In genomic region chr19:41426116-41426841, GRCh38 we compare ENCODE assay signal across 8 cellular contexts. TPM values are rescaled to one million over a fixed set of nuclear protein-coding genes. Genes with fewer than 3 reads are reported as not detected.
A peak's percentile ranks its signal among the peaks of the same experiment; 100 is the strongest.
DNase-seq lines count a peak whose midpoint lies in the region; ATAC-seq and TF ChIP-seq lines count a peak whose summit lies in the region.

No MANE protein-coding gene starts in this region.

- H3K4me1 ChIP-seq in skeletal muscle satellite cell (ENCODE audit: control insufficient read depth, insufficient read depth, low read length): peaks cover 13% of the 10 kb centered on the region

- H3K27me3 ChIP-seq in skeletal muscle satellite cell (ENCODE audit: control insufficient read depth, insufficient read depth, low read length): no peaks in the 10 kb centered on the region

- TF ChIP-seq CTCF in HFFc6 (IDR thresholded peaks at IDR 0.05): no peak
- no peak for TF ChIP-seq CTCF in brain (conservative IDR thresholded peaks at IDR 0.05)

- H3K4me1 Mint-ChIP-seq in HFFc6 (ENCODE audit: low read depth) (peaks cover 28% of the 10 kb centered on the region), brain (peaks cover 20% of the 10 kb centered on the region), immature natural killer cell (peaks cover 33 to 35% of the 10 kb centered on the region in 2 donors)

- H3K27ac Mint-ChIP-seq in HFFc6 (no peak overlapping the region), brain (peak overlapping the region in 3 of 5 experiments; percentile 42 to 95 (median 72)), immature natural killer cell (peak overlapping the region in 4 of 6 donors; percentile 16 to 90 (median 53))

- no peak for ATAC-seq in GM21423 (IDR thresholded peaks at IDR 0.05; ENCODE audit: unreplicated experiment)
- no peak for ATAC-seq in GM18520 (IDR thresholded peaks at IDR 0.05; ENCODE audit: unreplicated experiment)

- peaks cover 11% of the 10 kb centered on the region for H3K36me3 ChIP-seq in skeletal muscle satellite cell (ENCODE audit: insufficient read depth, low read length)

- H3K4me3 ChIP-seq in skeletal muscle satellite cell (ENCODE audit: low read length): no peak overlapping the region

- H3K4me2 ChIP-seq in skeletal muscle satellite cell (ENCODE audit: low read length): peak overlapping the region; percentile 51

- H3K27me3 Mint-ChIP-seq in HFFc6 (ENCODE audit: insufficient read depth) (peaks cover 1% of the 10 kb centered on the region; the same call in 1 of the 2 replicates), brain (no peaks in the 10 kb centered on the region), immature natural killer cell (ENCODE audit: low read depth in 3 of 3) (peaks cover 4 to 10% (median 5%) of the 10 kb centered on the region in 3 donors)

- no peaks in the 10 kb centered on the region for H3K9me3 Mint-ChIP-seq in HFFc6
- no peaks in the 10 kb centered on the region for H3K9me3 Mint-ChIP-seq in brain
- no peaks in the 10 kb centered on the region for H3K9me3 Mint-ChIP-seq in immature natural killer cell

- no peaks in the 10 kb centered on the region for H3K9me3 ChIP-seq in skeletal muscle satellite cell (replicated peaks; ENCODE audit: low read length)

- no peak for DNase-seq in HFFc6
- DNase-seq in immature natural killer cell: no peak
- no peak for DNase-seq in epidermal melanocyte (ENCODE audit: insufficient read length, low spot score)
- DNase-seq in ureter (ENCODE audit: low spot score): no peak

- H3K9ac ChIP-seq in skeletal muscle satellite cell (ENCODE audit: low read depth, low read length): peak overlapping the region; percentile 65

- H3K4me3 Mint-ChIP-seq in HFFc6 (peak overlapping the region; percentile 80; the same call in 1 of the 2 replicates), brain (peak overlapping the region in 1 of 5 experiments; percentile 83), immature natural killer cell (peak overlapping the region; percentile 20 to 76 (median 21))

- H3K36me3 Mint-ChIP-seq in HFFc6 (ENCODE audit: low read depth): peaks cover 11% of the 10 kb centered on the region
- peaks cover 17% of the 10 kb centered on the region for H3K36me3 Mint-ChIP-seq in brain
- H3K36me3 Mint-ChIP-seq in immature natural killer cell: peaks cover 3 to 17% (median 3%) of the 10 kb centered on the region in 3 donors

RNA-seq across cellular contexts. Expression of gene B3GNT8, which starts 0.9 kb away (rescaled TPM):
- total RNA-seq in HFFc6 (2021; fragmentation: NEBNext Ultra II Directional; extraction: Animal tissue kit (Norgen Biotek cat#: 25700)): 1 to 10 TPM in 3 of 6 experiments, under 1 TPM in 3; 0.47 to 2.1 (median 0.99) TPM
- polyA plus RNA-seq in brain (ENCODE audit: insufficient read depth, low read depth, low replicate concordance) (0.73 TPM), immature natural killer cell (1 to 10 TPM in 1 of 3 donors, under 1 TPM in 1, not detected in 1; 0.23 to 1.3 TPM)
- 0.22 and 0.25 TPM in 2 replicates for total RNA-seq in skeletal muscle satellite cell (2012; rRNA removed)
- 4.6 TPM for total RNA-seq in ureter

RNA-seq across cellular contexts. Expression of gene DMAC2, which starts 13.4 kb away (rescaled TPM):
- total RNA-seq in HFFc6 (2021; fragmentation: NEBNext Ultra II Directional; extraction: Animal tissue kit (Norgen Biotek cat#: 25700)): 10 to 100 TPM; 42.8 to 52.2 (median 46.3) TPM
- polyA plus RNA-seq in brain (ENCODE audit: insufficient read depth, low read depth, low replicate concordance) (71.4 TPM), immature natural killer cell (10 to 100 TPM; 70.5 to 90.4 (median 77.3) TPM)
- 35.6 and 39.0 TPM in 2 replicates for total RNA-seq in skeletal muscle satellite cell (2012; rRNA removed)
- total RNA-seq in ureter: 33.6 TPM

RNA-seq across cellular contexts. Expression of gene ERICH4, which starts 16.7 kb away (rescaled TPM):
- total RNA-seq in HFFc6 (2021; fragmentation: NEBNext Ultra II Directional; extraction: Animal tissue kit (Norgen Biotek cat#: 25700)): not detected
- polyA plus RNA-seq in brain (ENCODE audit: insufficient read depth, low read depth, low replicate concordance) (not detected), immature natural killer cell (not detected)
- total RNA-seq in skeletal muscle satellite cell (2012; rRNA removed): not detected in 2 replicates
- not detected for total RNA-seq in ureter

RNA-seq across cellular contexts. Expression of gene BCKDHA, which starts 28.7 kb away (rescaled TPM):
- 10 to 100 TPM in 3 of 6 experiments, 1 to 10 TPM in 3; 7.8 to 17.6 (median 9.8) TPM for total RNA-seq in HFFc6 (2021; fragmentation: NEBNext Ultra II Directional; extraction: Animal tissue kit (Norgen Biotek cat#: 25700))
- polyA plus RNA-seq in brain (ENCODE audit: insufficient read depth, low read depth, low replicate concordance) (53.0 TPM), immature natural killer cell (10 to 100 TPM; 70.8 to 76.9 (median 75.5) TPM)
- total RNA-seq in skeletal muscle satellite cell (2012; rRNA removed): 23.3 and 27.7 TPM in 2 replicates
- total RNA-seq in ureter: 19.8 TPM

RNA-seq across cellular contexts. Expression of gene EXOSC5, which starts 29.1 kb away (rescaled TPM):
- 10 to 100 TPM; 16.5 to 23.5 (median 18.1) TPM for total RNA-seq in HFFc6 (2021; fragmentation: NEBNext Ultra II Directional; extraction: Animal tissue kit (Norgen Biotek cat#: 25700))
- polyA plus RNA-seq in brain (ENCODE audit: insufficient read depth, low read depth, low replicate concordance) (46.6 TPM), immature natural killer cell (10 to 100 TPM; 44.0 to 58.6 (median 50.3) TPM)
- 21.0 and 24.1 TPM in 2 replicates for total RNA-seq in skeletal muscle satellite cell (2012; rRNA removed)
- 21.6 TPM for total RNA-seq in ureter
